8 cellular contexts compared by ENCODE assay signal in genomic region chr1:117895482-117896114, GRCh38. TPM values are rescaled to one million over a fixed set of nuclear protein-coding genes. Genes with fewer than 3 reads are reported as not detected.
A peak's percentile ranks its signal among the peaks of the same experiment; 100 is the strongest.
DNase-seq lines count a peak whose midpoint lies in the region; ATAC-seq and TF ChIP-seq lines count a peak whose summit lies in the region.

No MANE protein-coding gene starts in this region.

- DNase-seq in Ammon's horn (ENCODE audit: low spot score): peak; percentile 79
- peak; percentile 64 for DNase-seq in NCI-H2107 (lab: John Stamatoyannopoulos, UW)
- peak; percentile 6 for DNase-seq in UCSD-AML1 (lab: John Stamatoyannopoulos, UW; ENCODE audit: unreplicated experiment)
- DNase-seq in MCF 10A (ENCODE audit: unreplicated experiment): peak; percentile 78
- DNase-seq in kidney epithelial cell (ENCODE audit: low read depth): peak; percentile 49
- peak; percentile 30 for DNase-seq in stimulated activated CD4-positive, alpha-beta T cell treated with anti-CD3 and anti-CD28 coated beads, Interleukin-2, amount 100 ng/mL, for 4 hours (ENCODE audit: low read depth)

- no peaks in the 10 kb centered on the region for H3K27me3 Mint-ChIP-seq in MCF 10A (ENCODE audit: insufficient read depth, unreplicated experiment)

- H3K4me3 Mint-ChIP-seq in MCF 10A (ENCODE audit: unreplicated experiment): no peak overlapping the region

- H3K4me1 Mint-ChIP-seq in MCF 10A (ENCODE audit: insufficient read depth, unreplicated experiment): no peaks in the 10 kb centered on the region

- H3K27ac Mint-ChIP-seq in MCF 10A (ENCODE audit: low read depth, unreplicated experiment): no peak overlapping the region

- H3K9me3 Mint-ChIP-seq in MCF 10A (ENCODE audit: unreplicated experiment): no peaks in the 10 kb centered on the region

- intact Hi-C loops in MCF 10A (cut with micrococcal nuclease): loop anchor here (1.0 to 5.0 kb wide), 6 partner anchors 68 to 528 kb away; partner anchors contain the start of gene MAN1A2

- no peaks in the 10 kb centered on the region for H3K27me3 ChIP-seq in kidney epithelial cell (ENCODE audit: control insufficient read depth, insufficient read depth, low read length)

- CTCF ChIA-PET in MCF 10A (lab: Yijun Ruan, JAX): interaction anchor here (0.5 to 5.3 kb wide), 45 partner anchors 11 to 1756 kb away, joined by 3 to 39 read pairs (median 4); partner anchors contain the start of gene TENT5C

- H3K36me3 Mint-ChIP-seq in MCF 10A (ENCODE audit: insufficient read depth, unreplicated experiment): peaks cover 42% of the 10 kb centered on the region

- no peak overlapping the region for H3K4me3 ChIP-seq in kidney epithelial cell (ENCODE audit: low read depth, low read length)

- no TSS peak for BruUV-seq in MCF 10A (replicated peaks; lab: Mats Ljungman, UMichigan)

- no peaks in the 10 kb centered on the region for H3K36me3 ChIP-seq in kidney epithelial cell (ENCODE audit: control insufficient read depth, insufficient read depth, low read length)

- POLR2A ChIA-PET in MCF 10A (lab: Yijun Ruan, JAX): interaction anchor here (0.6 to 1.2 kb wide), 5 partner anchors 11 to 241 kb away, joined by 3 to 4 read pairs (median 3); no protein-coding TSS in a partner anchor

- TF ChIP-seq CTCF in MCF 10A (IDR thresholded peaks at IDR 0.05; ENCODE audit: unreplicated experiment): peak; percentile 69
- peak; percentile 73 for TF ChIP-seq CTCF in kidney epithelial cell (IDR thresholded peaks at IDR 0.05; ENCODE audit: insufficient read depth, low read length, poor library complexity, severe bottlenecking)

- ATAC-seq in GM18868 (IDR thresholded peaks at IDR 0.05; ENCODE audit: unreplicated experiment) (peak; percentile 99), HG03103 (IDR thresholded peaks at IDR 0.05; ENCODE audit: low read depth, unreplicated experiment) (peak; percentile 91)

RNA-seq across cellular contexts. Expression of gene GDAP2, which starts 33.8 kb away (rescaled TPM):
- total RNA-seq in MCF 10A (2022) (27.3 and 29.7 TPM in 2 replicates), kidney epithelial cell (18.9 and 22.2 TPM in 2 replicates)

RNA-seq across cellular contexts. Expression of gene WDR3, which starts 33.9 kb away (rescaled TPM):
- total RNA-seq in MCF 10A (2022): 57.3 and 74.1 TPM in 2 replicates
- total RNA-seq in kidney epithelial cell: 16.5 and 28.8 TPM in 2 replicates

Comparison
In these comparisons a context has a peak if more than half of its experiments do, and no peak if none do; other contexts are left out.
1. DNase-seq: peak in every context shown above with its lines; median percentile 79 in Ammon's horn; 78 in MCF 10A; 64 in NCI-H2107; 49 in kidney epithelial cell; 30 in stimulated activated CD4-positive, alpha-beta T cell treated with anti-CD3 and anti-CD28 coated beads, Interleukin-2, amount 100 ng/mL, for 4 hours; 6 in UCSD-AML1.